In genomic region chr1:50980505-50980904, GRCh38 we compare ENCODE assay signal across 1 cellular context.
TF ChIP-seq lines count a peak whose summit lies in the region.

No MANE protein-coding gene starts in this region.

TF ChIP-seq in A549, 52 proteins besides CTCF, POLR2A, EP300 and RAD21 (continued from another document):
- TF ChIP-seq BHLHE40 (IDR thresholded peaks at IDR 0.05; ENCODE audit: low read depth, low read length) (no peak), ATOH8 (CRISPR knock-in tag; IDR thresholded peaks at IDR 0.05; ENCODE audit: low read depth) (no peak), RNF2 (IDR thresholded peaks at IDR 0.05; ENCODE audit: borderline replicate concordance, low read depth) (no peak)
